ENCODE assay signal across 1 cellular context in genomic region chr7:116659248-116659647, GRCh38. TPM values are rescaled to one million over a fixed set of nuclear protein-coding genes. Genes with fewer than 3 reads are reported as not detected.
"Had no signal": no experiment of that assay in that cellular context is flagged by ENCODE, and none has a peak within 500 bp of the region (broad histone marks: within the 10 kb centered on the region; RNA-seq: fewer than 3 reads in every experiment).

No MANE protein-coding gene starts in this region.

RNA-seq across cellular contexts. Expression of gene MET, which starts 12.7 kb away (rescaled TPM):
- total RNA-seq: OCI-LY7 had no signal
